ENCODE assay signal across 21 cellular contexts in the genomic region with DNA sequence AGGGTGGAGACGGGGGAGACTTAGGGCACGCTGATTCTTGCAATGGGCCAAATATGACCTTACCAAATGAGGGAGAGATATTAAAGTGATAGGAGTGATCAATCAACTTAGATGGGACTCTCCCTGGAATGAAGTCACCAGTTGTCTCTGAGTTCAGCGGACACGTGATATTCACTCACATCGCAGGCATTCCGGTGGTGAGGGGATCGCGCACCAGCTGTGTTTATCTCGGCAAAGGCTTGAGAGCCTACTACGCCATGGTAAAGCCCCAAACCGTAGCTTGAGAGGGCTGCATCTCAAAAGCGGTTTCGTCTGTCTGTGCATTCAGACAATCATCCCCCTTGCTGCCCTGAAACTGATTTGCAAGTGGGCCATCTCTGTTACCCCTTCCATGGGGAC. TPM values are rescaled to one million over a fixed set of nuclear protein-coding genes. Genes with fewer than 3 reads are reported as not detected.
DNase-seq lines count a peak whose midpoint lies in the region; ATAC-seq and TF ChIP-seq lines count a peak whose summit lies in the region.
"Had no signal": no experiment of that assay in that cellular context is flagged by ENCODE, and none has a peak within 500 bp of the region (broad histone marks: within the 10 kb centered on the region; RNA-seq: fewer than 3 reads in every experiment).

No MANE protein-coding gene starts in this region.

- no peak for ATAC-seq in GM23338
- no peak for ATAC-seq in HG03571 (IDR thresholded peaks at IDR 0.05; ENCODE audit: unreplicated experiment)
- no peak for ATAC-seq in activated naive CD4-positive, alpha-beta T cell treated with anti-CD3 and anti-CD28 coated beads, Interleukin-2, amount 50 U/mL, for 72 hours
- ATAC-seq: effector memory CD8-positive, alpha-beta T cell; stimulated activated naive B cell treated with anti-CD40 and anti-IgM and Interleukin-4, amounts not matched to agents 10 μg/mL and 1 μg/mL and 100 μg/mL, for 72 hours; T-cell had no signal

- TF ChIP-seq CTCF in GM23338 (conservative IDR thresholded peaks at IDR 0.05; ENCODE audit: low read depth in 2 of 2): no peak
- no peak for TF ChIP-seq CTCF in kidney epithelial cell (IDR thresholded peaks at IDR 0.05; ENCODE audit: insufficient read depth, low read length, poor library complexity, severe bottlenecking)
- TF ChIP-seq CTCF in GM10266 (IDR thresholded peaks at IDR 0.05; ENCODE audit: control insufficient read depth, insufficient read depth, low read depth, missing control alignments): no peak

- no peak overlapping the region for H2AFZ ChIP-seq in GM23338

- H3K4me2 ChIP-seq in GM23338: peak overlapping the region; percentile 96
- H3K4me2 ChIP-seq: KMS-11 had no signal

- H3K9me2 ChIP-seq in GM23338 (ENCODE audit: insufficient read depth): no peaks in the 10 kb centered on the region

- peaks cover 75% of the 10 kb centered on the region for H3K4me1 Mint-ChIP-seq in GM23338
- H3K4me1 Mint-ChIP-seq: activated CD4-positive, alpha-beta T cell treated with anti-CD3 and anti-CD28 coated beads, Interleukin-2, amount 10 ng/mL, durations not matched to agents 7 days and 5 days had no signal

- peaks cover 45% of the 10 kb centered on the region for H3K79me2 ChIP-seq in GM23338 (replicated peaks; ENCODE audit: insufficient read depth)

- H3K4me3 ChIP-seq in GM23338 (peak overlapping the region; percentile 88; the same call in 1 of the 2 replicates), SJCRH30 (peak overlapping the region; percentile 26), kidney epithelial cell (ENCODE audit: low read depth, low read length) (no peak overlapping the region)
- H3K4me3 ChIP-seq: tibial artery had no signal

- H3K4me1 ChIP-seq in GM23338 (ENCODE audit: insufficient read depth) (peaks cover 75% of the 10 kb centered on the region), SJCRH30 (peaks cover 59% of the 10 kb centered on the region)

- H3K36me3 Mint-ChIP-seq in GM23338 (ENCODE audit: low read depth): no peaks in the 10 kb centered on the region
- no peaks in the 10 kb centered on the region for H3K36me3 Mint-ChIP-seq in activated naive CD4-positive, alpha-beta T cell treated with anti-CD3 and anti-CD28 coated beads, Interleukin-2, amount 50 U/mL, for 72 hours
- H3K36me3 Mint-ChIP-seq: stimulated activated naive B cell treated with anti-CD40 and anti-IgM and Interleukin-4, amounts not matched to agents 10 μg/mL and 1 μg/mL and 100 μg/mL, for 72 hours; T-cell had no signal

- peak overlapping the region; percentile 50 for H3K4me3 Mint-ChIP-seq in GM23338
- H3K4me3 Mint-ChIP-seq: activated CD4-positive, alpha-beta T cell treated with anti-CD3 and anti-CD28 coated beads, Interleukin-2, amount 10 ng/mL, durations not matched to agents 7 days and 5 days; CD4-positive, alpha-beta T cell; effector memory CD8-positive, alpha-beta T cell; HFFc6; stimulated activated naive B cell treated with anti-CD40 and anti-IgM and Interleukin-4, amounts not matched to agents 10 μg/mL and 1 μg/mL and 100 μg/mL, for 72 hours; T-cell had no signal

- peaks cover 51% of the 10 kb centered on the region for H3K27me3 ChIP-seq in GM23338 (ENCODE audit: insufficient read depth)
- no peaks in the 10 kb centered on the region for H3K27me3 ChIP-seq in SJCRH30
- peaks cover 30% of the 10 kb centered on the region for H3K27me3 ChIP-seq in kidney epithelial cell (ENCODE audit: control insufficient read depth, insufficient read depth, low read length)

- DNase-seq in GM23338 (ENCODE audit: low spot score): peak; percentile 60
- peak; percentile 89 to 91 for DNase-seq in SJCRH30
- DNase-seq in kidney epithelial cell (ENCODE audit: low read depth): peak; percentile 28
- DNase-seq in pons (ENCODE audit: low spot score): peak; percentile 47
- no peak for DNase-seq in GM10266 (ENCODE audit: extremely low spot score)
- no peak for DNase-seq in activated naive CD4-positive, alpha-beta T cell treated with anti-CD3 and anti-CD28 coated beads, Interleukin-2, amount 50 U/mL, for 72 hours (ENCODE audit: low spot score in 2 of 2)
- no peak for DNase-seq in GOT3 (lab: John Stamatoyannopoulos, UW)
- DNase-seq: activated CD4-positive, alpha-beta T cell treated with anti-CD3 and anti-CD28 coated beads, Interleukin-2, amount 10 ng/mL, durations not matched to agents 7 days and 5 days; activated naive CD4-positive, alpha-beta T cell; activated T-cell treated with anti-CD3 and anti-CD28 coated beads for 4 hours; CD4-positive, alpha-beta T cell; DMS153; effector memory CD8-positive, alpha-beta T cell; HFFc6; occipital lobe; stimulated activated naive B cell treated with anti-CD40 and anti-IgM and Interleukin-4, amounts not matched to agents 10 μg/mL and 1 μg/mL and 100 μg/mL, for 72 hours; T-cell; tibial artery had no signal

- H3K27ac Mint-ChIP-seq in GM23338: no peak overlapping the region
- no peak overlapping the region for H3K27ac Mint-ChIP-seq in activated naive CD4-positive, alpha-beta T cell treated with anti-CD3 and anti-CD28 coated beads, Interleukin-2, amount 50 U/mL, for 72 hours
- H3K27ac Mint-ChIP-seq: activated CD4-positive, alpha-beta T cell treated with anti-CD3 and anti-CD28 coated beads, Interleukin-2, amount 10 ng/mL, durations not matched to agents 7 days and 5 days; CD4-positive, alpha-beta T cell; effector memory CD8-positive, alpha-beta T cell; HFFc6; stimulated activated naive B cell treated with anti-CD40 and anti-IgM and Interleukin-4, amounts not matched to agents 10 μg/mL and 1 μg/mL and 100 μg/mL, for 72 hours had no signal

- 0 out of 2 replicates have a peak, but pooled peaks cover 9% of the 10 kb centered on the region for H4K20me1 ChIP-seq in GM23338 (replicated peaks; ENCODE audit: insufficient read depth)

- peaks cover 80% of the 10 kb centered on the region for H3K27me3 Mint-ChIP-seq in GM23338 (ENCODE audit: insufficient read depth, low read depth, poor library complexity)

- no peaks in the 10 kb centered on the region for H3K9me3 Mint-ChIP-seq in GM23338
- H3K9me3 Mint-ChIP-seq in activated naive CD4-positive, alpha-beta T cell treated with anti-CD3 and anti-CD28 coated beads, Interleukin-2, amount 50 U/mL, for 72 hours: no peaks in the 10 kb centered on the region
- H3K9me3 Mint-ChIP-seq: activated CD4-positive, alpha-beta T cell treated with anti-CD3 and anti-CD28 coated beads, Interleukin-2, amount 10 ng/mL, durations not matched to agents 7 days and 5 days; CD4-positive, alpha-beta T cell; effector memory CD8-positive, alpha-beta T cell; HFFc6; stimulated activated naive B cell treated with anti-CD40 and anti-IgM and Interleukin-4, amounts not matched to agents 10 μg/mL and 1 μg/mL and 100 μg/mL, for 72 hours; T-cell had no signal

- no peak overlapping the region for H3K27ac ChIP-seq in GM23338 (ENCODE audit: low read depth)
- peak overlapping the region; percentile 12; the same call in 1 of the 2 replicates for H3K27ac ChIP-seq in SJCRH30
- H3K27ac ChIP-seq: KMS-11, tibial artery had no signal

- H3F3A ChIP-seq in GM23338 (replicated peaks; ENCODE audit: low read depth): peaks cover 8% of the 10 kb centered on the region; the same call in 1 of the 2 replicates

- no peaks in the 10 kb centered on the region for H3K36me3 ChIP-seq in GM23338 (ENCODE audit: insufficient read depth)
- H3K36me3 ChIP-seq in SJCRH30: no peaks in the 10 kb centered on the region
- no peaks in the 10 kb centered on the region for H3K36me3 ChIP-seq in kidney epithelial cell (ENCODE audit: control insufficient read depth, insufficient read depth, low read length)
- H3K36me3 ChIP-seq: tibial artery had no signal

- no peaks in the 10 kb centered on the region for H3K9me3 ChIP-seq in SJCRH30 (replicated peaks)
- H3K9me3 ChIP-seq: tibial artery had no signal

TF ChIP-seq in GM23338, 12 proteins besides CTCF, POLR2A, EP300 and RAD21 (continues in another document):
- no peak for TF ChIP-seq POLR2AphosphoS5 (IDR thresholded peaks at IDR 0.05; ENCODE audit: low read depth)
- no peak for TF ChIP-seq ZNF114 (CRISPR knock-in tag; IDR thresholded peaks at IDR 0.05)
- TF ChIP-seq EZH2phosphoT487 (IDR thresholded peaks at IDR 0.05; ENCODE audit: unreplicated experiment): no peak
- no peak for TF ChIP-seq CREB1 (CRISPR knock-in tag; IDR thresholded peaks at IDR 0.05; ENCODE audit: low read depth)

RNA-seq across cellular contexts. Expression of gene BMP7, which starts 5.5 kb away (rescaled TPM):
- 16.6 and 22.8 TPM in 2 replicates for total RNA-seq in GM23338 (2014; rRNA removed; shearing (Covaris generic))
- 15.9 and 17.8 TPM in 2 replicates for polyA plus RNA-seq in GM23338 (2016; fragmentation: Nextera tagmentation; extraction: Ambion mirVana)
- total RNA-seq in SJCRH30 (2014; rRNA removed; shearing (Covaris generic)): 14.6 and 15.6 TPM in 2 replicates
- total RNA-seq in kidney epithelial cell: 21.8 and 30.5 TPM in 2 replicates
- not detected for total RNA-seq in activated naive CD4-positive, alpha-beta T cell treated with anti-CD3 and anti-CD28 coated beads, Interleukin-2, amount 50 U/mL, for 72 hours
- total RNA-seq: activated CD4-positive, alpha-beta T cell treated with anti-CD3 and anti-CD28 coated beads, Interleukin-2, amount 10 ng/mL, durations not matched to agents 7 days and 5 days; CD4-positive, alpha-beta T cell; fibroblast of lung; HFFc6; T-cell had no signal
- polyA plus RNA-seq: fibroblast of lung had no signal

Comparison
In these comparisons a context has a peak if more than half of its experiments do, and no peak if none do; other contexts are left out.
1. DNase-seq: peak in GM23338 (single experiment), SJCRH30 (2 of 2), kidney epithelial cell (single experiment) and pons (single experiment); none in GM10266 (single experiment), activated naive CD4-positive, alpha-beta T cell treated with anti-CD3 and anti-CD28 coated beads, Interleukin-2, amount 50 U/mL, for 72 hours (0 of 2) and GOT3 (single experiment).
2. RNA of gene BMP7, which starts 5.5 kb away (total RNA-seq): 16.6 to 22.8 TPM in GM23338, 21.8 to 30.5 TPM in kidney epithelial cell and 14.6 to 15.6 TPM in SJCRH30; not detected in activated naive CD4-positive, alpha-beta T cell treated with anti-CD3 and anti-CD28 coated beads, Interleukin-2, amount 50 U/mL, for 72 hours; every median in the first group is over 10 times any median in the second.